26 cellular contexts compared by ENCODE assay signal in the genomic region with DNA sequence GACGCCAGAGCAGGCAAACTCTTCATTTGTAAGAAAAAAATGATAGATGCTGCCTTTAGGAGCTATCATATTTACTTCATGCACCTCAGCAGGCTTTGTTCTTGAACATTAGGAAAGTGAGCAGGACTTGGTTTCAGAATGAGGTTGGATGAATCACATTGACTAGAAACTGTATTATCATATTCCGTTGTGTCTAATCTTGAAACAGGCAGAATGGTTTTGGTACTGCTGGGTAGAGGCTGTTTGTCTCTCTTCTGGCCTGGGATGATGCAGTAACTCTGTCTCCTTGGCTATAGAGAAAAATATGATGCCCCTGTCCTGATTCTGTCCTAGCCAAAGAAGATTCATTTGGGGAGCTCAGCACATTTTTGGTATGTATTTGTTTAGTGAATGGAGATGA.
"Had no signal": no experiment of that assay in that cellular context is flagged by ENCODE, and none has a peak within 500 bp of the region (broad histone marks: within the 10 kb centered on the region; RNA-seq: fewer than 3 reads in every experiment).

No MANE protein-coding gene starts in this region.

- H3K4me2 ChIP-seq: SK-N-SH had no signal

- DNase-seq: activated CD4-positive, alpha-beta T cell treated with anti-CD3 and anti-CD28 coated beads, Interleukin-2, amount 50 U/mL, for 1 hour; activated CD4-positive, CD25-positive, alpha-beta regulatory T cell; activated CD8-positive, alpha-beta memory T cell treated with anti-CD3 and anti-CD28 coated beads, Interleukin-2, amount 50 U/mL, for 48 hours; activated CD8-positive, alpha-beta T cell treated with anti-CD3 and anti-CD28 coated beads, Interleukin-2, amount 10 ng/mL, durations not matched to agents 7 days and 5 days; activated effector memory CD4-positive, alpha-beta T cell treated with anti-CD3 and anti-CD28 coated beads, Interleukin-2, amount 50 U/mL, for 16 hours; activated naive CD4-positive, alpha-beta T cell treated with anti-CD3 and anti-CD28 coated beads, Interleukin-2, amount 10 ng/mL, durations not matched to agents 7 days and 5 days; activated naive CD8-positive, alpha-beta T cell treated with anti-CD3 and anti-CD28 coated beads, Interleukin-2, amount 10 ng/mL, durations not matched to agents 7 days and 5 days; activated T-cell treated with anti-CD3 and anti-CD28 coated beads, Interleukin-2, amount 50 U/mL, for 1 hour; adrenal gland; anterior cingulate cortex; cerebellar nuclear complex; Kasumi-1; NCI-H1048; NCI-H187 treated with DMSO at 0.1 percent for 48 hours; NCI-H2081 treated with DMSO at 0.1 percent for 48 hours; NCI-H446; NCI-H748 treated with DMSO at 0.1 percent for 48 hours; NK-92 treated with Interleukin-12 subunit alpha and Interleukin-12 subunit beta, amount 100 ng/mL, for 24 hours; Peyer's patch; Right ventricle myocardium superior; SJCRH30; SK-N-SH; T-helper 1 cell had no signal

- H3K9ac ChIP-seq: SK-N-SH had no signal

- H3K4me1 Mint-ChIP-seq: activated naive CD4-positive, alpha-beta T cell treated with anti-CD3 and anti-CD28 coated beads, Interleukin-2, amount 10 ng/mL, durations not matched to agents 7 days and 5 days; activated naive CD8-positive, alpha-beta T cell treated with anti-CD3 and anti-CD28 coated beads, Interleukin-2, amount 10 ng/mL, durations not matched to agents 7 days and 5 days had no signal

- H3K27me3 Mint-ChIP-seq: activated naive CD4-positive, alpha-beta T cell treated with anti-CD3 and anti-CD28 coated beads, Interleukin-2, amount 10 ng/mL, durations not matched to agents 7 days and 5 days; activated naive CD8-positive, alpha-beta T cell treated with anti-CD3 and anti-CD28 coated beads, Interleukin-2, amount 10 ng/mL, durations not matched to agents 7 days and 5 days had no signal

- ATAC-seq: activated CD8-positive, alpha-beta T cell treated with anti-CD3 and anti-CD28 coated beads, Interleukin-2, amount 10 ng/mL, durations not matched to agents 7 days and 5 days had no signal

- H3K27me3 ChIP-seq: adrenal gland, Peyer's patch, SJCRH30 had no signal

- H3K27ac Mint-ChIP-seq: activated CD8-positive, alpha-beta T cell treated with anti-CD3 and anti-CD28 coated beads, Interleukin-2, amount 10 ng/mL, durations not matched to agents 7 days and 5 days; activated naive CD4-positive, alpha-beta T cell treated with anti-CD3 and anti-CD28 coated beads, Interleukin-2, amount 10 ng/mL, durations not matched to agents 7 days and 5 days; activated naive CD8-positive, alpha-beta T cell treated with anti-CD3 and anti-CD28 coated beads, Interleukin-2, amount 10 ng/mL, durations not matched to agents 7 days and 5 days had no signal

- H3K36me3 ChIP-seq: adrenal gland, Peyer's patch, SJCRH30 had no signal

- FAIRE-seq: colon had no signal

- H3K36me3 Mint-ChIP-seq: activated naive CD4-positive, alpha-beta T cell treated with anti-CD3 and anti-CD28 coated beads, Interleukin-2, amount 10 ng/mL, durations not matched to agents 7 days and 5 days; activated naive CD8-positive, alpha-beta T cell treated with anti-CD3 and anti-CD28 coated beads, Interleukin-2, amount 10 ng/mL, durations not matched to agents 7 days and 5 days had no signal

- H3K9me3 ChIP-seq: adrenal gland, Peyer's patch, SJCRH30, SK-N-SH had no signal

- H3K4me1 ChIP-seq: adrenal gland, Peyer's patch, SJCRH30 had no signal

- H3K27ac ChIP-seq: adrenal gland, Peyer's patch, RWPE1, SJCRH30, VCaP had no signal

- H3K4me3 ChIP-seq: adrenal gland, Peyer's patch, SJCRH30 had no signal

- H3K4me3 Mint-ChIP-seq: activated CD8-positive, alpha-beta T cell treated with anti-CD3 and anti-CD28 coated beads, Interleukin-2, amount 10 ng/mL, durations not matched to agents 7 days and 5 days; activated naive CD4-positive, alpha-beta T cell treated with anti-CD3 and anti-CD28 coated beads, Interleukin-2, amount 10 ng/mL, durations not matched to agents 7 days and 5 days; activated naive CD8-positive, alpha-beta T cell treated with anti-CD3 and anti-CD28 coated beads, Interleukin-2, amount 10 ng/mL, durations not matched to agents 7 days and 5 days had no signal
